In the genomic region with DNA sequence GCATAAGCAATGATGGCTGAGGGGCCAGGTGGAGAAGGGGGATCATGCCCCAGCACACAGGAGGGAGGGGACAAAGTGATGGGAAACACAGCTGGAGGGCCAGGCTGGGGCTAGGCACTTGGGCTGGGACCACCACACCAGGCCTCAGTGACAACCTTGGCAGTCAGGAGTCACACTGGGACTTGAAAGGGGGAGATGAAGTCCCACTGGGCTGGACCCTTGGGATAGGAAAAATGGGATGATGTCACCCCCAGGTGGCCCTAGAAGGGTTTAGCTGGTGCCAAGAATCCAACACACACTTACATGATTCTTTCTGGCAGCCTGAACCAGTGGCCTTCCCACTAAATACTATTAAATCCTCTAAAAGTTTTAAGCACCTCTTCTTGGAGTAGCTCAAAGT, we compare ENCODE assay signal across 11 cellular contexts. TPM values are rescaled to one million over a fixed set of nuclear protein-coding genes. Genes with fewer than 3 reads are reported as not detected.
DNase-seq lines count a peak whose midpoint lies in the region; ATAC-seq and TF ChIP-seq lines count a peak whose summit lies in the region.
"Had no signal": no experiment of that assay in that cellular context is flagged by ENCODE, and none has a peak within 500 bp of the region (broad histone marks: within the 10 kb centered on the region; RNA-seq: fewer than 3 reads in every experiment).

No MANE protein-coding gene starts in this region.

- peaks cover 18 to 55% of the 10 kb centered on the region in 2 donors for H3K4me1 ChIP-seq in adrenal gland (replicated peaks in 1 of 2)
- peaks cover 5% of the 10 kb centered on the region for H3K4me1 ChIP-seq in HAP-1

- H3K27me3 ChIP-seq in adrenal gland, result no peaks in the 10 kb centered on the region
- H3K27me3 ChIP-seq in HAP-1 (ENCODE audit: low read depth), result no peaks in the 10 kb centered on the region

- H3K36me3 ChIP-seq in adrenal gland (replicated peaks in 1 of 2), result no peaks in the 10 kb centered on the region
- no peaks in the 10 kb centered on the region; the same call in none of the 2 replicates for H3K36me3 ChIP-seq in HAP-1 (replicated peaks)

- intact Hi-C loops in adrenal gland (cut with DNase I), result no loop called here

- ATAC-seq in GM21381 (IDR thresholded peaks at IDR 0.05; ENCODE audit: unreplicated experiment), result no peak

- peak overlapping the region in 1 of 5 donors; percentile 27 for H3K27ac ChIP-seq in adrenal gland

- no peaks in the 10 kb centered on the region for H3K9me3 ChIP-seq in adrenal gland (replicated peaks in 1 of 3)
- no peaks in the 10 kb centered on the region for H3K9me3 ChIP-seq in HAP-1

- no peak for TF ChIP-seq POLR2A in adrenal gland (IDR thresholded peaks at IDR 0.05)

- TF ChIP-seq CTCF in AG10803 (conservative IDR thresholded peaks at IDR 0.05; ENCODE audit: low read length) (no peak), adrenal gland (IDR thresholded peaks at IDR 0.05) (peak in 1 of 6 experiments; percentile 5)

- DNase-seq in AG10803 (ENCODE audit: low read depth) (peak; percentile 26), ELR (ENCODE audit: low read depth) (peak; percentile 38), adrenal gland (peak in 4 of 7 donors; percentile 30 to 59 (median 40)), left kidney (ENCODE audit: low read depth, low spot score) (peak; percentile 37), SKM-1 (lab: John Stamatoyannopoulos, UW; ENCODE audit: unreplicated experiment) (no peak), G401 (ENCODE audit: low spot score) (no peak), HAP-1 (ENCODE audit: low spot score in 2 of 2) (no peak)
- DNase-seq: midbrain, T-helper 9 cell had no signal

- in situ Hi-C loops in G401 (cut with HindIII; ENCODE audit: low sequenced_read_pairs), result loop anchor here (25.0 kb wide), 1 partner anchor 146 kb away; the partner anchor contains the start of gene UQCRHL
- in situ Hi-C loops in HAP-1 (cut with MboI; ENCODE audit: low sequenced_read_pairs), result no loop called here

- H3K4me3 ChIP-seq in AG10803 (ENCODE audit: low read length) (no peak overlapping the region), adrenal gland (no peak overlapping the region), HAP-1 (no peak overlapping the region)

RNA-seq across cellular contexts. Expression of gene ZBTB17, which starts 17.1 kb away (rescaled TPM):
- total RNA-seq in adrenal gland, result 10 to 100 TPM; 26.8 to 50.2 (median 33.7) TPM
- 100 to 1,000 TPM in 2 of 3 donors, 1 to 10 TPM in 1; 8.0 to 172 (median 114) TPM for polyA plus RNA-seq in adrenal gland
- total RNA-seq in G401 (2014; rRNA removed; shearing (Covaris generic)), result 32.8 and 43.4 TPM in 2 replicates

RNA-seq across cellular contexts. Expression of gene SRARP, which starts 45.2 kb away (rescaled TPM):
- total RNA-seq in adrenal gland, result not detected
- polyA plus RNA-seq in adrenal gland, result not detected
- not detected in 2 replicates for total RNA-seq in G401 (2014; rRNA removed; shearing (Covaris generic))

RNA-seq across cellular contexts. Expression of gene HSPB7, which starts 59.1 kb away (rescaled TPM):
- total RNA-seq in adrenal gland, result 100 to 1,000 TPM in 4 of 8 donors, 10 to 100 TPM in 4; 13.4 to 633 (median 92.8) TPM
- polyA plus RNA-seq in adrenal gland, result 100 to 1,000 TPM in 1 of 3 donors, 10 to 100 TPM in 2; 52.7 to 488 (median 90.1) TPM
- 3.2 and 7.1 TPM in 2 replicates for total RNA-seq in G401 (2014; rRNA removed; shearing (Covaris generic))
- total RNA-seq: dermis microvascular lymphatic vessel endothelial cell had no signal

Comparison
In these comparisons a context has a peak if more than half of its experiments do, and no peak if none do; other contexts are left out.
1. DNase-seq: peak in AG10803 (single experiment), ELR (single experiment), adrenal gland (4 of 7) and left kidney (single experiment); none in SKM-1 (single experiment), G401 (single experiment) and HAP-1 (0 of 2).